31 cellular contexts compared by ENCODE assay signal in genomic region chr3:38130219-38130618, GRCh38. TPM values are rescaled to one million over a fixed set of nuclear protein-coding genes. Genes with fewer than 3 reads are reported as not detected.
A peak's percentile ranks its signal among the peaks of the same experiment; 100 is the strongest.
DNase-seq lines count a peak whose midpoint lies in the region; ATAC-seq and TF ChIP-seq lines count a peak whose summit lies in the region.
"Had no signal": no experiment of that assay in that cellular context is flagged by ENCODE, and none has a peak within 500 bp of the region (broad histone marks: within the 10 kb centered on the region; RNA-seq: fewer than 3 reads in every experiment).

No MANE protein-coding gene starts in this region.

- H3K27me3 Mint-ChIP-seq in CD4-positive, alpha-beta memory T cell = no peaks in the 10 kb centered on the region
- no peaks in the 10 kb centered on the region for H3K27me3 Mint-ChIP-seq in central memory CD8-positive, alpha-beta T cell
- H3K27me3 Mint-ChIP-seq in progenitor cell of endocrine pancreas = no peaks in the 10 kb centered on the region
- H3K27me3 Mint-ChIP-seq: activated CD4-positive, alpha-beta memory T cell treated with anti-CD3 and anti-CD28 coated beads, Interleukin-2, amount 10 ng/mL, durations not matched to agents 7 days and 5 days; B cell; memory B cell had no signal

- intact Hi-C loops in heart left ventricle (cut with DNase I) (loop anchor here in 5 of 10 donors (5.0 to 10.0 kb wide), 5 partner anchors 52 to 345 kb away; partner anchors contain the start of genes XYLB (in 2 of the 5) and ACVR2B (in 1 of the 5)), left ventricle myocardium superior (cut with micrococcal nuclease) (no loop called here)
- intact Hi-C loops in CD4-positive, alpha-beta memory T cell (cut with micrococcal nuclease) = loop anchor here (5.0 to 10.0 kb wide), 3 partner anchors 325 to 1275 kb away; partner anchors contain the start of genes ACVR2B and RPSA

- TF ChIP-seq CTCF in heart left ventricle (IDR thresholded peaks at IDR 0.05) = no peak
- TF ChIP-seq CTCF in progenitor cell of endocrine pancreas (IDR thresholded peaks at IDR 0.05; ENCODE audit: unreplicated experiment) = no peak
- TF ChIP-seq CTCF in upper lobe of left lung (IDR thresholded peaks at IDR 0.05) = no peak

- H3K27me3 ChIP-seq in heart left ventricle (no peaks in the 10 kb centered on the region), upper lobe of left lung (no peaks in the 10 kb centered on the region)
- H3K27me3 ChIP-seq in CD4-positive, alpha-beta memory T cell (ENCODE audit: insufficient read depth, low read length) = no peaks in the 10 kb centered on the region
- H3K27me3 ChIP-seq: dorsolateral prefrontal cortex, esophagus muscularis mucosa, pancreas, tibial artery had no signal

- no peak for TF ChIP-seq POLR2A in heart left ventricle (IDR thresholded peaks at IDR 0.05)
- TF ChIP-seq POLR2A in upper lobe of left lung (IDR thresholded peaks at IDR 0.05) = no peak

- ATAC-seq in heart left ventricle (no peak), left ventricle myocardium superior (no peak), upper lobe of left lung (ENCODE audit: low FRiP score in 2 of 2) (no peak)
- no peak for ATAC-seq in central memory CD8-positive, alpha-beta T cell (replicated peaks; ENCODE audit: extremely low read depth, poor library complexity, severe bottlenecking)
- ATAC-seq: pancreas had no signal

- no peaks in the 10 kb centered on the region for H3K9me3 Mint-ChIP-seq in CD4-positive, alpha-beta memory T cell
- H3K9me3 Mint-ChIP-seq in central memory CD8-positive, alpha-beta T cell = no peaks in the 10 kb centered on the region
- H3K9me3 Mint-ChIP-seq in progenitor cell of endocrine pancreas (ENCODE audit: low read depth) = no peaks in the 10 kb centered on the region
- H3K9me3 Mint-ChIP-seq: activated CD4-positive, alpha-beta memory T cell treated with anti-CD3 and anti-CD28 coated beads, Interleukin-2, amount 10 ng/mL, durations not matched to agents 7 days and 5 days; memory B cell; neural crest cell had no signal

- H3K9me3 ChIP-seq in heart left ventricle (no peaks in the 10 kb centered on the region), upper lobe of left lung (no peaks in the 10 kb centered on the region)
- H3K9me3 ChIP-seq in CD4-positive, alpha-beta memory T cell (ENCODE audit: control insufficient read depth in 1 of 2, low read length in 2 of 2) = no peaks in the 10 kb centered on the region
- H3K9me3 ChIP-seq: esophagus muscularis mucosa, pancreas, tibial artery had no signal

- H3K4me1 ChIP-seq in heart left ventricle = peaks cover 0 to 52% (median 33%) of the 10 kb centered on the region in 12 donors
- H3K4me1 ChIP-seq in CD4-positive, alpha-beta memory T cell (ENCODE audit: insufficient read depth, low read length) = peaks cover 35% of the 10 kb centered on the region
- H3K4me1 ChIP-seq in upper lobe of left lung = peaks cover 20 to 56% (median 46%) of the 10 kb centered on the region in 4 donors

- no peak overlapping the region for H3K4me3 Mint-ChIP-seq in CD4-positive, alpha-beta memory T cell
- H3K4me3 Mint-ChIP-seq in central memory CD8-positive, alpha-beta T cell = no peak overlapping the region
- no peak overlapping the region for H3K4me3 Mint-ChIP-seq in progenitor cell of endocrine pancreas (ENCODE audit: low read depth)
- H3K4me3 Mint-ChIP-seq: activated CD4-positive, alpha-beta memory T cell treated with anti-CD3 and anti-CD28 coated beads, Interleukin-2, amount 10 ng/mL, durations not matched to agents 7 days and 5 days; B cell; memory B cell; neural crest cell had no signal

- CTCF ChIA-PET in CD4-positive, alpha-beta memory T cell (lab: Charles Lee; ENCODE audit: partially characterized antibody) = interaction anchor here (1.0 to 2.5 kb wide), 2 partner anchors 35 to 216 kb away, joined by 3 to 8 read pairs; partner anchors contain the start of genes OXSR1 and XYLB

- H3K4me3 ChIP-seq in heart left ventricle = no peak overlapping the region
- no peak overlapping the region for H3K4me3 ChIP-seq in CD4-positive, alpha-beta memory T cell (ENCODE audit: low read length in 2 of 2)
- no peak overlapping the region for H3K4me3 ChIP-seq in upper lobe of left lung
- H3K4me3 ChIP-seq: dorsolateral prefrontal cortex, esophagus muscularis mucosa, pancreas, PC-9, tibial artery had no signal

- POLR2A ChIA-PET in CD4-positive, alpha-beta memory T cell (lab: Charles Lee; ENCODE audit: partially characterized antibody) = interaction anchor here (1.0 kb wide), 1 partner anchor 156 kb away, joined by 3 read pairs; no protein-coding TSS in a partner anchor

- H3K27ac Mint-ChIP-seq in CD4-positive, alpha-beta memory T cell = peak overlapping the region in 5 of 7 donors; percentile 26 to 84 (median 57)
- H3K27ac Mint-ChIP-seq in central memory CD8-positive, alpha-beta T cell (ENCODE audit: low read depth) = peak overlapping the region; percentile 22
- peak overlapping the region; percentile 6 for H3K27ac Mint-ChIP-seq in progenitor cell of endocrine pancreas
- H3K27ac Mint-ChIP-seq: activated CD4-positive, alpha-beta memory T cell treated with anti-CD3 and anti-CD28 coated beads, Interleukin-2, amount 10 ng/mL, durations not matched to agents 7 days and 5 days; B cell; memory B cell had no signal

- peaks cover 18 to 43% (median 24%) of the 10 kb centered on the region in 4 donors for H3K4me1 Mint-ChIP-seq in CD4-positive, alpha-beta memory T cell
- H3K4me1 Mint-ChIP-seq in central memory CD8-positive, alpha-beta T cell = peaks cover 48% of the 10 kb centered on the region
- peaks cover 28% of the 10 kb centered on the region for H3K4me1 Mint-ChIP-seq in progenitor cell of endocrine pancreas (ENCODE audit: low read depth)

- H3K36me3 ChIP-seq in heart left ventricle (peaks cover 3 to 100% (median 98%) of the 10 kb centered on the region in 9 donors), upper lobe of left lung (peaks cover 24 to 95% (median 83%) of the 10 kb centered on the region in 4 donors)
- peaks cover 76% of the 10 kb centered on the region for H3K36me3 ChIP-seq in CD4-positive, alpha-beta memory T cell (ENCODE audit: insufficient read depth, low read length)

- WGBS in heart left ventricle, 4 donors = 29 to 55% (median 38%) methylated on average over 1 of the region's 1 CpG
- WGBS in upper lobe of left lung, 2 donors = 46 to 67% methylated on average over 1 of the region's 1 CpG

- DNase-seq in heart left ventricle (peak in 1 of 5 donors; percentile 2), left ventricle myocardium superior (no peak), progenitor cell of endocrine pancreas (ENCODE audit: low spot score, unreplicated experiment) (no peak), upper lobe of left lung (no peak), NCI-H146 treated with DMSO at 0.1 percent for 48 hours (lab: John Stamatoyannopoulos, UW; ENCODE audit: unreplicated experiment) (no peak), T-helper 9 cell (no peak)
- no peak for DNase-seq in CD4-positive, alpha-beta memory T cell
- no peak for DNase-seq in central memory CD8-positive, alpha-beta T cell (ENCODE audit: low spot score in 2 of 2)
- DNase-seq: ACHN; activated CD4-positive, alpha-beta memory T cell treated with anti-CD3 and anti-CD28 coated beads, Interleukin-2, amount 10 ng/mL, durations not matched to agents 7 days and 5 days; activated CD8-positive, alpha-beta memory T cell treated with anti-CD3 and anti-CD28 coated beads, Interleukin-2, amount 50 U/mL, for 4 hours; Calu3; DND-41; foreskin fibroblast; GF-D8; HCEC 1CT; Kasumi-1; NCI-H1417 treated with DMSO at 0.1 percent for 48 hours; NCI-H2081; NCI-H2227 treated with DMSO at 0.1 percent for 48 hours; NCI-H526; PC-9; retina; SHP77 had no signal

- peaks cover 39 to 83% of the 10 kb centered on the region in 2 donors for H3K36me3 Mint-ChIP-seq in CD4-positive, alpha-beta memory T cell
- H3K36me3 Mint-ChIP-seq in central memory CD8-positive, alpha-beta T cell (ENCODE audit: insufficient read depth) = peaks cover 47% of the 10 kb centered on the region
- peaks cover 16% of the 10 kb centered on the region for H3K36me3 Mint-ChIP-seq in progenitor cell of endocrine pancreas (ENCODE audit: insufficient read depth)

- TF ChIP-seq EP300 in upper lobe of left lung (IDR thresholded peaks at IDR 0.05) = no peak

- H3K27ac ChIP-seq in heart left ventricle (peak overlapping the region in 8 of 12 donors; percentile 20 to 64 (median 41)), upper lobe of left lung (no peak overlapping the region)
- H3K27ac ChIP-seq in CD4-positive, alpha-beta memory T cell (ENCODE audit: low read depth, low read length) = no peak overlapping the region
- H3K27ac ChIP-seq: dorsolateral prefrontal cortex, esophagus muscularis mucosa, pancreas, PC-9, tibial artery had no signal

RNA-seq across cellular contexts. Expression of gene ACAA1, which starts 6.7 kb away (rescaled TPM):
- total RNA-seq in heart left ventricle (100 to 1,000 TPM in 7 of 9 donors, 10 to 100 TPM in 2; 84.4 to 139 (median 105) TPM), left ventricle myocardium superior (107 TPM), progenitor cell of endocrine pancreas (97.8 and 104 TPM in 2 replicates), upper lobe of left lung (100 to 1,000 TPM in 4 of 6 donors, 10 to 100 TPM in 2; 67.1 to 170 (median 116) TPM)
- polyA plus RNA-seq in heart left ventricle = 100 to 1,000 TPM in 1 of 2 donors, 10 to 100 TPM in 1; 62.7 to 136 TPM
- 10 to 100 TPM; 78.7 to 82.8 TPM for total RNA-seq in CD4-positive, alpha-beta memory T cell
- polyA plus RNA-seq in CD4-positive, alpha-beta memory T cell = 10 to 100 TPM; 52.4 to 76.3 TPM

RNA-seq across cellular contexts. Expression of gene MYD88, which starts 8.2 kb away (rescaled TPM):
- total RNA-seq in heart left ventricle = 10 to 100 TPM in 3 of 9 donors, 1 to 10 TPM in 6; 5.4 to 47.2 (median 8.2) TPM
- 10 to 100 TPM in 1 of 2 donors, 1 to 10 TPM in 1; 3.7 to 11.7 TPM for polyA plus RNA-seq in heart left ventricle
- 7.5 TPM for total RNA-seq in left ventricle myocardium superior
- 10 to 100 TPM; 50.5 to 57.4 TPM for total RNA-seq in CD4-positive, alpha-beta memory T cell
- 100 to 1,000 TPM; 104 to 129 TPM for polyA plus RNA-seq in CD4-positive, alpha-beta memory T cell
- 23.9 and 24.2 TPM in 2 replicates for total RNA-seq in progenitor cell of endocrine pancreas
- total RNA-seq in upper lobe of left lung = 100 to 1,000 TPM in 2 of 6 donors, 10 to 100 TPM in 4; 38.1 to 116 (median 83.3) TPM

RNA-seq across cellular contexts. Expression of gene OXSR1, which starts 35.1 kb away (rescaled TPM):
- 10 to 100 TPM; 21.4 to 38.3 (median 31.7) TPM for total RNA-seq in heart left ventricle
- 10 to 100 TPM; 10.4 to 32.6 TPM for polyA plus RNA-seq in heart left ventricle
- 22.4 TPM for total RNA-seq in left ventricle myocardium superior
- total RNA-seq in CD4-positive, alpha-beta memory T cell = 10 to 100 TPM; 39.6 to 43.9 TPM
- polyA plus RNA-seq in CD4-positive, alpha-beta memory T cell = 10 to 100 TPM; 13.3 to 18.0 TPM
- total RNA-seq in progenitor cell of endocrine pancreas = 55.5 and 56.3 TPM in 2 replicates
- 10 to 100 TPM; 26.6 to 43.7 (median 31.6) TPM for total RNA-seq in upper lobe of left lung

Comparison
In these comparisons a context has a peak if more than half of its experiments do, and no peak if none do; other contexts are left out.
1. H3K27ac ChIP-seq: peak in heart left ventricle (8 of 12); none in CD4-positive, alpha-beta memory T cell (single experiment) and upper lobe of left lung (0 of 4).
2. H3K27ac Mint-ChIP-seq: peak in every context shown above with its lines; median percentile 57 in CD4-positive, alpha-beta memory T cell; 22 in central memory CD8-positive, alpha-beta T cell; 6 in progenitor cell of endocrine pancreas.